In genomic region chr17:15501282-15501681, GRCh38 we compare ENCODE assay signal across 12 cellular contexts.
"Had no signal": no experiment of that assay in that cellular context is flagged by ENCODE, and none has a peak within 500 bp of the region (broad histone marks: within the 10 kb centered on the region; RNA-seq: fewer than 3 reads in every experiment).

No MANE protein-coding gene starts in this region.

- H3K4me2 ChIP-seq: SK-N-SH had no signal

- H3K4me3 ChIP-seq: breast epithelium, testis had no signal

- H3K36me3 ChIP-seq: breast epithelium had no signal

- H3K9me2 ChIP-seq: SK-N-SH had no signal

- DNase-seq: activated CD4-positive, alpha-beta memory T cell treated with anti-CD3 and anti-CD28 coated beads, Interleukin-2, amount 10 ng/mL, durations not matched to agents 7 days and 5 days; activated gamma-delta T cell; activated naive CD8-positive, alpha-beta T cell treated with anti-CD3 and anti-CD28 coated beads for 36 hours; activated T-cell treated with anti-CD3 and anti-CD28 coated beads, Interleukin-2, amount 50 U/mL, for 48 hours; SK-N-SH; stimulated activated CD4-positive, alpha-beta T cell treated with anti-CD3 and anti-CD28 coated beads, Interleukin-2, amount 100 ng/mL, for 48 hours; stimulated activated naive CD8-positive, alpha-beta T cell treated with anti-CD3 and anti-CD28 coated beads, Interleukin-15, Interleukin-2, amounts not matched to agents 100 U/mL and 50 U/mL, for 24 hours; T-helper 1 cell; testis had no signal

- H3K9me3 ChIP-seq: breast epithelium, SK-N-SH, testis had no signal

- H3K27me3 ChIP-seq: breast epithelium, testis had no signal

- H3K4me1 ChIP-seq: breast epithelium had no signal

- H3K27ac ChIP-seq: VCaP had no signal

- ATAC-seq: natural killer cell treated with Interleukin-12 subunit alpha and Interleukin-12 subunit beta and Interleukin-15 and Interleukin-18, amount 100 ng/mL, for 72 hours; stimulated activated naive CD8-positive, alpha-beta T cell treated with anti-CD3 and anti-CD28 coated beads, Interleukin-15, Interleukin-2, amounts not matched to agents 100 U/mL and 50 U/mL, for 24 hours had no signal
